ENCODE assay signal across 1 cellular context in the genomic region with DNA sequence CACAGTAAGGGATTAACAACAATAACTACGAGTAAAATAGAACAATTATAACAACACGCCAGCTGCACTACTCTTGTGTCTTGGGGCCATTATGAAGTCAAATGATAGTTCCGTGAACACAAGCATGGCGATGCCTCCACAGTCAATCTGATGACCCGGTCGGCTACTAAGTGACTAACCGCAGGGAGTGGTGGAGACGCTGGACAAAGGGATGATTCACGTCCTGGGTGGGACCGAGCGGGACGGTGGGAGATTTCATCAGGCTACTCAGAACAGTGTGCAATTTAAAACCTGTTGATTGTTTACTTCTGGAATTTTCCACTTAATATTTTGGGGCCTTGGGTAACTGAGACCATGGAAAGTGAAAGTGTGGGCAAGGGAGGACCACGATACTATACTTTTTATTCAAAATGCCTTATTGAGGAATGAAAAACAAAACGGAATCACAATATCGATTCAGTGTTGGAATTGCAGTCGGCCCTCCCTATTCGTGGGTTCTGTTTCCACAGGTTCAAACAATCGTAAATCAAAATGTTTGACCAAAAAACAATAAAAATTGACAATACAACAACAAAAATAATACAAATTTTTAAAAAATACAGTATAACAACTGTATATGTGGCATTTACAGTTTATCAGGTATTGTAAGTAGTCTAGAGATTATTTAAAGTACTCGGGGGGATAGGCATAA.
A peak's percentile ranks its signal among the peaks of the same experiment; 100 is the strongest.
TF ChIP-seq lines count a peak whose summit lies in the region.

No MANE protein-coding gene starts in this region.

TF ChIP-seq in K562, 482 proteins besides CTCF, POLR2A, EP300 and RAD21 (continued from another document):
- TF ChIP-seq, protein P1, sequence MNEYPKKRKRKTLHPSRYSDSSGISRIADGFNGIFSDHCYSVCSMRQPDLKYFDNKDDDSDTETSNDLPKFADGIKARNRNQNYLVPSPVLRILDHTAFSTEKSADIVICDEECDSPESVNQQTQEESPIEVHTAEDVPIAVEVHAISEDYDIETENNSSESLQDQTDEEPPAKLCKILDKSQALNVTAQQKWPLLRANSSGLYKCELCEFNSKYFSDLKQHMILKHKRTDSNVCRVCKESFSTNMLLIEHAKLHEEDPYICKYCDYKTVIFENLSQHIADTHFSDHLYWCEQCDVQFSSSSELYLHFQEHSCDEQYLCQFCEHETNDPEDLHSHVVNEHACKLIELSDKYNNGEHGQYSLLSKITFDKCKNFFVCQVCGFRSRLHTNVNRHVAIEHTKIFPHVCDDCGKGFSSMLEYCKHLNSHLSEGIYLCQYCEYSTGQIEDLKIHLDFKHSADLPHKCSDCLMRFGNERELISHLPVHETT (CRISPR knock-in tag; conservative IDR thresholded peaks at IDR 0.05 in 1 of 2, IDR thresholded peaks at IDR 0.05 in 1 of 2) = 0 out of 4 replicates have a peak, but pooled peaks of 1 of the 2 experiments have one; percentile 44
- peak; percentile 40; the same call in 1 of the 2 replicates for TF ChIP-seq EP400 (IDR thresholded peaks at IDR 0.05)
- peak; percentile 30; the same call in 1 of the 2 replicates for TF ChIP-seq MECOM (CRISPR knock-in tag; IDR thresholded peaks at IDR 0.05)
